In genomic region chr9:78973906-78974305, GRCh38 we compare ENCODE assay signal across 12 cellular contexts.
DNase-seq lines count a peak whose midpoint lies in the region; TF ChIP-seq lines count a peak whose summit lies in the region.
"Had no signal": no experiment of that assay in that cellular context is flagged by ENCODE, and none has a peak within 500 bp of the region (broad histone marks: within the 10 kb centered on the region; RNA-seq: fewer than 3 reads in every experiment).

No MANE protein-coding gene starts in this region.

- H3K4me3 ChIP-seq in HUES6 (ENCODE audit: low read depth, low read length) (no peak overlapping the region), kidney epithelial cell (ENCODE audit: low read depth, low read length) (no peak overlapping the region)
- H3K4me3 ChIP-seq in effector memory CD4-positive, alpha-beta T cell (ENCODE audit: insufficient read depth, low read depth, low read length, poor library complexity, severe bottlenecking), result no peak overlapping the region
- H3K4me3 ChIP-seq: lower lobe of right lung had no signal

- H3K9me3 ChIP-seq in HUES6 (ENCODE audit: control insufficient read depth, insufficient read depth, low read depth, low read length), result no peaks in the 10 kb centered on the region
- no peaks in the 10 kb centered on the region for H3K9me3 ChIP-seq in effector memory CD4-positive, alpha-beta T cell (ENCODE audit: control insufficient read depth, low read length)
- H3K9me3 ChIP-seq: lower lobe of right lung had no signal

- H3K36me3 ChIP-seq in HUES6 (ENCODE audit: control insufficient read depth, insufficient read depth, low read length) (no peaks in the 10 kb centered on the region), kidney epithelial cell (ENCODE audit: control insufficient read depth, insufficient read depth, low read length) (no peaks in the 10 kb centered on the region)
- no peaks in the 10 kb centered on the region for H3K36me3 ChIP-seq in effector memory CD4-positive, alpha-beta T cell (ENCODE audit: control insufficient read depth, insufficient read depth, low read length)
- H3K36me3 ChIP-seq: lower lobe of right lung had no signal

- H3K9ac ChIP-seq in HUES6 (ENCODE audit: low read length), result no peak overlapping the region

- peak overlapping the region; percentile 63; the same call in 1 of the 2 replicates for H3K27ac ChIP-seq in HUES6 (ENCODE audit: low read depth, low read length)
- H3K27ac ChIP-seq in effector memory CD4-positive, alpha-beta T cell (ENCODE audit: insufficient read depth, low read length, poor library complexity, severe bottlenecking), result no peak overlapping the region
- H3K27ac ChIP-seq: lower lobe of right lung had no signal

- H3K4me1 ChIP-seq in HUES6 (ENCODE audit: control insufficient read depth, insufficient read depth, low read length), result peaks cover 65% of the 10 kb centered on the region
- no peaks in the 10 kb centered on the region for H3K4me1 ChIP-seq in effector memory CD4-positive, alpha-beta T cell (ENCODE audit: control insufficient read depth, insufficient read depth, low read length, poor library complexity, severe bottlenecking)
- H3K4me1 ChIP-seq: lower lobe of right lung had no signal

- H3K27me3 ChIP-seq in HUES6 (ENCODE audit: control insufficient read depth, insufficient read depth, low read length) (no peaks in the 10 kb centered on the region), kidney epithelial cell (ENCODE audit: control insufficient read depth, insufficient read depth, low read length) (no peaks in the 10 kb centered on the region)
- H3K27me3 ChIP-seq in effector memory CD4-positive, alpha-beta T cell (replicated peaks; ENCODE audit: control insufficient read depth, insufficient read depth, low read length, poor library complexity, severe bottlenecking), result no peaks in the 10 kb centered on the region

- TF ChIP-seq CTCF in kidney epithelial cell (IDR thresholded peaks at IDR 0.05; ENCODE audit: insufficient read depth, low read length, poor library complexity, severe bottlenecking), result no peak

- peak; percentile 61 for DNase-seq in DMS53 (lab: John Stamatoyannopoulos, UW)
- DNase-seq in T1000 (lab: John Stamatoyannopoulos, UW), result peak; percentile 58
- DNase-seq in kidney epithelial cell (ENCODE audit: low read depth), result peak; percentile 45
- DNase-seq in amygdala (lab: John Stamatoyannopoulos, UW), result no peak
- no peak for DNase-seq in posterior cingulate gyrus
- DNase-seq in effector memory CD4-positive, alpha-beta T cell, result no peak
- DNase-seq: activated effector memory CD4-positive, alpha-beta T cell treated with anti-CD3 and anti-CD28 coated beads, Interleukin-2, amount 50 U/mL, for 16 hours; cerebellar nuclear complex; lower lobe of right lung; stimulated activated CD4-positive, alpha-beta T cell treated with anti-CD3 and anti-CD28 coated beads, Interleukin-2, amount 100 ng/mL, for 48 hours; stimulated activated naive CD8-positive, alpha-beta T cell treated with anti-CD3 and anti-CD28 coated beads, Interleukin-15, amount 100 ng/mL, for 72 hours had no signal

- intact Hi-C loops in posterior cingulate gyrus (cut with DNase I), result no loop called here

Comparison
In these comparisons a context has a peak if more than half of its experiments do, and no peak if none do; other contexts are left out.
1. DNase-seq: peak in DMS53 (single experiment), T1000 (single experiment) and kidney epithelial cell (single experiment); none in amygdala (0 of 56), posterior cingulate gyrus (0 of 10) and effector memory CD4-positive, alpha-beta T cell (0 of 3).